In genomic region chr21:38012700-38013099, GRCh38 we compare ENCODE assay signal across 25 cellular contexts.
"Had no signal": no experiment of that assay in that cellular context is flagged by ENCODE, and none has a peak within 500 bp of the region (broad histone marks: within the 10 kb centered on the region; RNA-seq: fewer than 3 reads in every experiment).

No MANE protein-coding gene starts in this region.

- H3K36me3 ChIP-seq: breast epithelium, heart right ventricle, left lung, lower lobe of right lung, neutrophil, ovary, uterus had no signal

- H3K9me3 Mint-ChIP-seq: activated naive CD8-positive, alpha-beta T cell treated with anti-CD3 and anti-CD28 coated beads, Interleukin-2, amount 10 ng/mL, durations not matched to agents 7 days and 5 days; stimulated activated naive CD8-positive, alpha-beta T cell treated with anti-CD3 and anti-CD28 coated beads, Interleukin-15, Interleukin-2, amounts not matched to agents 100 ng/mL and 50 ng/mL, for 24 hours had no signal

- H3K9me3 ChIP-seq: left lung, lower lobe of right lung, mucosa of descending colon, neutrophil, ovary, uterus had no signal

- H3K27me3 ChIP-seq: breast epithelium, ovary, uterus had no signal

- H3K27me3 Mint-ChIP-seq: activated naive CD8-positive, alpha-beta T cell treated with anti-CD3 and anti-CD28 coated beads, Interleukin-2, amount 10 ng/mL, durations not matched to agents 7 days and 5 days had no signal

- H3K4me1 Mint-ChIP-seq: activated CD4-positive, alpha-beta T cell treated with anti-CD3 and anti-CD28 coated beads for 36 hours; activated naive CD8-positive, alpha-beta T cell treated with anti-CD3 and anti-CD28 coated beads, Interleukin-2, amount 10 ng/mL, durations not matched to agents 7 days and 5 days; endodermal cell; stimulated activated effector memory CD8-positive, alpha-beta T cell treated with anti-CD3 and anti-CD28 coated beads, Interleukin-12 subunit alpha, Interleukin-12 subunit beta, amount 100 ng/mL, for 72 hours had no signal

- H3K4me3 ChIP-seq: breast epithelium, heart right ventricle, left lung, lower lobe of right lung, mucosa of descending colon, ovary, skin epidermis, uterus had no signal

- H3K4me1 ChIP-seq: breast epithelium, heart right ventricle, left lung, lower lobe of right lung, uterus had no signal

- DNase-seq: activated CD4-positive, alpha-beta T cell treated with anti-CD3 and anti-CD28 coated beads for 36 hours; activated CD4-positive, alpha-beta T cell treated with anti-CD3 and anti-CD28 coated beads, Interleukin-2, amount 50 U/mL, for 4 hours; activated CD4-positive, CD25-positive, alpha-beta regulatory T cell; activated effector memory CD4-positive, alpha-beta T cell treated with Interleukin-2 at 50 U/mL for 16 hours; activated naive CD4-positive, alpha-beta T cell treated with anti-CD3 and anti-CD28 coated beads for 36 hours; activated naive CD8-positive, alpha-beta T cell treated with anti-CD3 and anti-CD28 coated beads, Interleukin-2, amount 10 ng/mL, durations not matched to agents 7 days and 5 days; activated T-cell treated with anti-CD3 and anti-CD28 coated beads for 4 hours; central memory CD4-positive, alpha-beta T cell; endodermal cell; foreskin keratinocyte; heart right ventricle; left lung; lower lobe of right lung; mucosa of descending colon; ovary; stimulated activated CD4-positive, alpha-beta T cell treated with anti-CD3 and anti-CD28 coated beads, Interleukin-4, amount 100 ng/mL, for 24 hours; uterus had no signal

- H3K4me3 Mint-ChIP-seq: activated CD4-positive, alpha-beta T cell treated with anti-CD3 and anti-CD28 coated beads for 36 hours; activated naive CD4-positive, alpha-beta T cell treated with anti-CD3 and anti-CD28 coated beads for 36 hours; activated naive CD8-positive, alpha-beta T cell treated with anti-CD3 and anti-CD28 coated beads, Interleukin-2, amount 10 ng/mL, durations not matched to agents 7 days and 5 days; endodermal cell; natural killer cell treated with Interleukin-12 subunit alpha and Interleukin-12 subunit beta and Interleukin-15 and Interleukin-18, amount 100 ng/mL, for 72 hours; stimulated activated effector memory CD8-positive, alpha-beta T cell treated with anti-CD3 and anti-CD28 coated beads, Interleukin-12 subunit alpha, Interleukin-12 subunit beta, amount 100 ng/mL, for 72 hours; stimulated activated naive CD8-positive, alpha-beta T cell treated with anti-CD3 and anti-CD28 coated beads, Interleukin-15, Interleukin-2, amounts not matched to agents 100 ng/mL and 50 ng/mL, for 24 hours; type B pancreatic cell had no signal

- H3K36me3 Mint-ChIP-seq: activated naive CD8-positive, alpha-beta T cell treated with anti-CD3 and anti-CD28 coated beads, Interleukin-2, amount 10 ng/mL, durations not matched to agents 7 days and 5 days; natural killer cell treated with Interleukin-12 subunit alpha and Interleukin-12 subunit beta and Interleukin-15 and Interleukin-18, amount 100 ng/mL, for 72 hours; stimulated activated effector memory CD8-positive, alpha-beta T cell treated with anti-CD3 and anti-CD28 coated beads, Interleukin-12 subunit alpha, Interleukin-12 subunit beta, amount 100 ng/mL, for 72 hours; type B pancreatic cell had no signal

- H3K27ac ChIP-seq: breast epithelium, foreskin keratinocyte, heart right ventricle, left lung, lower lobe of right lung, neutrophil, ovary, uterus had no signal

- H3K27ac Mint-ChIP-seq: activated CD4-positive, alpha-beta T cell treated with anti-CD3 and anti-CD28 coated beads for 36 hours; activated naive CD4-positive, alpha-beta T cell treated with anti-CD3 and anti-CD28 coated beads for 36 hours; activated naive CD8-positive, alpha-beta T cell treated with anti-CD3 and anti-CD28 coated beads, Interleukin-2, amount 10 ng/mL, durations not matched to agents 7 days and 5 days; endodermal cell; natural killer cell treated with Interleukin-12 subunit alpha and Interleukin-12 subunit beta and Interleukin-15 and Interleukin-18, amount 100 ng/mL, for 72 hours; progenitor cell of endocrine pancreas; stimulated activated effector memory CD8-positive, alpha-beta T cell treated with anti-CD3 and anti-CD28 coated beads, Interleukin-12 subunit alpha, Interleukin-12 subunit beta, amount 100 ng/mL, for 72 hours; stimulated activated naive CD8-positive, alpha-beta T cell treated with anti-CD3 and anti-CD28 coated beads, Interleukin-15, Interleukin-2, amounts not matched to agents 100 ng/mL and 50 ng/mL, for 24 hours; type B pancreatic cell had no signal
